21 cellular contexts compared by ENCODE assay signal in genomic region chr1:28288487-28288886, GRCh38.
"Had no signal": no experiment of that assay in that cellular context is flagged by ENCODE, and none has a peak within 500 bp of the region (broad histone marks: within the 10 kb centered on the region; RNA-seq: fewer than 3 reads in every experiment).

No MANE protein-coding gene starts in this region.

- H3K9me3 Mint-ChIP-seq: activated CD4-positive, alpha-beta memory T cell treated with anti-CD3 and anti-CD28 coated beads for 36 hours; activated naive CD4-positive, alpha-beta T cell treated with anti-CD3 and anti-CD28 coated beads for 36 hours; activated naive CD8-positive, alpha-beta T cell treated with anti-CD3 and anti-CD28 coated beads, Interleukin-2, amount 10 ng/mL, durations not matched to agents 7 days and 5 days; mesothelial cell of epicardium; natural killer cell had no signal

- H3K9me3 ChIP-seq: body of pancreas, esophagus muscularis mucosa, left ventricle myocardium inferior, neutrophil, ovary, thoracic aorta had no signal

- H3K36me3 ChIP-seq: esophagus muscularis mucosa, left ventricle myocardium inferior, neutrophil, ovary, thoracic aorta had no signal

- DNase-seq: activated CD4-positive, alpha-beta memory T cell treated with anti-CD3 and anti-CD28 coated beads for 36 hours; activated CD4-positive, alpha-beta T cell treated with anti-CD3 and anti-CD28 coated beads for 4 hours; activated CD4-positive, CD25-positive, alpha-beta regulatory T cell; activated naive CD4-positive, alpha-beta T cell treated with anti-CD3 and anti-CD28 coated beads for 36 hours; activated naive CD8-positive, alpha-beta T cell treated with anti-CD3 and anti-CD28 coated beads, Interleukin-2, amount 10 ng/mL, durations not matched to agents 7 days and 5 days; activated T-cell treated with anti-CD3 and anti-CD28 coated beads, Interleukin-2, amount 50 U/mL, for 48 hours; body of pancreas; effector memory CD4-positive, alpha-beta T cell; glutamatergic neuron; hippocampal formation; left ventricle myocardium inferior; natural killer cell; ovary; right cardiac atrium; stimulated activated CD4-positive, alpha-beta T cell treated with anti-CD3 and anti-CD28 coated beads, Interleukin-4, amount 100 ng/mL, for 24 hours; stimulated activated naive CD4-positive, alpha-beta T cell treated with Interleukin-2 at 50 U/mL for 16 hours; T1000 had no signal

- H3K27me3 ChIP-seq: body of pancreas, esophagus muscularis mucosa, neutrophil, ovary had no signal

- H3K27ac Mint-ChIP-seq: activated CD4-positive, alpha-beta memory T cell treated with anti-CD3 and anti-CD28 coated beads for 36 hours; activated naive CD4-positive, alpha-beta T cell treated with anti-CD3 and anti-CD28 coated beads for 36 hours; activated naive CD8-positive, alpha-beta T cell treated with anti-CD3 and anti-CD28 coated beads, Interleukin-2, amount 10 ng/mL, durations not matched to agents 7 days and 5 days; mesothelial cell of epicardium; natural killer cell had no signal

- H3K4me3 ChIP-seq: body of pancreas, esophagus muscularis mucosa, left ventricle myocardium inferior, ovary, thoracic aorta had no signal

- H3K27ac ChIP-seq: body of pancreas, esophagus muscularis mucosa, left ventricle myocardium inferior, neutrophil, ovary, thoracic aorta had no signal

- H3K4me1 ChIP-seq: body of pancreas, esophagus muscularis mucosa, left ventricle myocardium inferior had no signal

- H3K36me3 Mint-ChIP-seq: activated CD4-positive, alpha-beta memory T cell treated with anti-CD3 and anti-CD28 coated beads for 36 hours; activated naive CD8-positive, alpha-beta T cell treated with anti-CD3 and anti-CD28 coated beads, Interleukin-2, amount 10 ng/mL, durations not matched to agents 7 days and 5 days; mesothelial cell of epicardium; natural killer cell had no signal

- H3K27me3 Mint-ChIP-seq: activated CD4-positive, alpha-beta memory T cell treated with anti-CD3 and anti-CD28 coated beads for 36 hours had no signal

- H3K4me1 Mint-ChIP-seq: mesothelial cell of epicardium, natural killer cell had no signal

- H3K4me3 Mint-ChIP-seq: activated CD4-positive, alpha-beta memory T cell treated with anti-CD3 and anti-CD28 coated beads for 36 hours; activated naive CD4-positive, alpha-beta T cell treated with anti-CD3 and anti-CD28 coated beads for 36 hours; activated naive CD8-positive, alpha-beta T cell treated with anti-CD3 and anti-CD28 coated beads, Interleukin-2, amount 10 ng/mL, durations not matched to agents 7 days and 5 days; mesothelial cell of epicardium; natural killer cell had no signal
